1 cellular context compared by ENCODE assay signal in the genomic region with DNA sequence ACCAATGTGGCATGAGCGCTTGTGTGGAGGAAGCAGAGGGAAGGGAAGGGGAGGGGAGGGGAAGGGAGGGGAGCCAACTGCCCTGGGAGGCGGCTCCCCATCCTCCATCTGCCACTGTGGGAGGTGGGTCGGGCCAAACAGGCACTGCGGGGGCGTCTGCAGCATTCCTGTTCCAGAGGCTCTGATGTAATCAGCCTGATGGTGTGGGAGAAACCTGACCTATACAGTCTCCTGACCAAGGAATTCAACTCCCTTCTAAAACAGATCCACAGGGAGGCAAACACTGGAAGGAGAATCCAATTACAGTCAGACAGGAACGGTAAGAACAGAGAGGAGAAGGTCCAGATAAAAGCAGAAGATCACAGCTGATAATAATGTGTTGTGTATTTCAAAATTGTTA.
TF ChIP-seq lines count a peak whose summit lies in the region.

No MANE protein-coding gene starts in this region.

TF ChIP-seq in SK-N-SH treated with all-trans-retinoic acid at 6 μM for 48 hours, 23 proteins besides CTCF, POLR2A, EP300 and RAD21 (continued from another document):
- TF ChIP-seq, protein P1, sequence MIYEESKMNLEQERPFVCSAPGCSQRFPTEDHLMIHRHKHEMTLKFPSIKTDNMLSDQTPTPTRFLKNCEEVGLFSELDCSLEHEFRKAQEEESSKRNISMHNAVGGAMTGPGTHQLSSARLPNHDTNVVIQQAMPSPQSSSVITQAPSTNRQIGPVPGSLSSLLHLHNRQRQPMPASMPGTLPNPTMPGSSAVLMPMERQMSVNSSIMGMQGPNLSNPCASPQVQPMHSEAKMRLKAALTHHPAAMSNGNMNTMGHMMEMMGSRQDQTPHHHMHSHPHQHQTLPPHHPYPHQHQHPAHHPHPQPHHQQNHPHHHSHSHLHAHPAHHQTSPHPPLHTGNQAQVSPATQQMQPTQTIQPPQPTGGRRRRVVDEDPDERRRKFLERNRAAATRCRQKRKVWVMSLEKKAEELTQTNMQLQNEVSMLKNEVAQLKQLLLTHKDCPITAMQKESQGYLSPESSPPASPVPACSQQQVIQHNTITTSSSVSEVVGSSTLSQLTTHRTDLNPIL (CRISPR knock-in tag; IDR thresholded peaks at IDR 0.05; ENCODE audit: low read depth), result 0 out of 2 replicates have a peak, but pooled peaks have one; percentile 34
- TF ChIP-seq ZNF70 (CRISPR knock-in tag; IDR thresholded peaks at IDR 0.05), result peak; percentile 50; the same call in 1 of the 2 replicates
- no peak for TF ChIP-seq ARNTL (CRISPR knock-in tag; IDR thresholded peaks at IDR 0.05; ENCODE audit: borderline replicate concordance, low read depth)
- TF ChIP-seq ZFP30 (CRISPR knock-in tag; IDR thresholded peaks at IDR 0.05), result no peak
- no peak for TF ChIP-seq ESRRG (CRISPR knock-in tag; IDR thresholded peaks at IDR 0.05)
- no peak for TF ChIP-seq BACH2 (CRISPR knock-in tag; IDR thresholded peaks at IDR 0.05; ENCODE audit: borderline replicate concordance)
- TF ChIP-seq ISL1 (CRISPR knock-in tag; IDR thresholded peaks at IDR 0.05), result no peak; the same call in 1 of the 2 replicates
- no peak for TF ChIP-seq GLIS3 (CRISPR knock-in tag; IDR thresholded peaks at IDR 0.05)
- no peak for TF ChIP-seq ZFP3 (CRISPR knock-in tag; IDR thresholded peaks at IDR 0.05)
- no peak for TF ChIP-seq CSRNP3 (CRISPR knock-in tag; IDR thresholded peaks at IDR 0.05)
- no peak for TF ChIP-seq ZNF8 (CRISPR knock-in tag; IDR thresholded peaks at IDR 0.05)
- TF ChIP-seq PPARA (CRISPR knock-in tag; IDR thresholded peaks at IDR 0.05; ENCODE audit: borderline replicate concordance), result no peak
- TF ChIP-seq ZC3H10 (CRISPR knock-in tag; IDR thresholded peaks at IDR 0.05), result no peak
